16 cellular contexts compared by ENCODE assay signal in genomic region chr11:80473562-80473961, GRCh38.
DNase-seq lines count a peak whose midpoint lies in the region; ATAC-seq lines count a peak whose summit lies in the region.
"Had no signal": no experiment of that assay in that cellular context is flagged by ENCODE, and none has a peak within 500 bp of the region (broad histone marks: within the 10 kb centered on the region; RNA-seq: fewer than 3 reads in every experiment).

No MANE protein-coding gene starts in this region.

- H3K4me1 Mint-ChIP-seq in CD4-positive, alpha-beta memory T cell = peaks cover 0 to 1% (median 0%) of the 10 kb centered on the region in 4 donors
- no peaks in the 10 kb centered on the region for H3K4me1 Mint-ChIP-seq in T-cell

- no peaks in the 10 kb centered on the region for H3K27me3 ChIP-seq in CD4-positive, alpha-beta memory T cell (ENCODE audit: insufficient read depth, low read length)
- H3K27me3 ChIP-seq: adrenal gland, SJSA1 had no signal

- H3K9me3 ChIP-seq in CD4-positive, alpha-beta memory T cell (ENCODE audit: control insufficient read depth in 1 of 2, low read length in 2 of 2) = no peaks in the 10 kb centered on the region
- H3K9me3 ChIP-seq: adrenal gland, SJSA1 had no signal

- peak; percentile 35 for DNase-seq in NOMO-1 treated with DMSO at 0.1 percent for 48 hours (lab: John Stamatoyannopoulos, UW; ENCODE audit: unreplicated experiment)
- no peak for DNase-seq in CD4-positive, alpha-beta memory T cell
- DNase-seq in head of caudate nucleus = no peak
- DNase-seq in T-cell = no peak
- no peak for DNase-seq in activated naive CD4-positive, alpha-beta T cell (lab: John Stamatoyannopoulos, UW)
- DNase-seq: activated CD8-positive, alpha-beta memory T cell treated with anti-CD3 and anti-CD28 coated beads, Interleukin-2, amount 50 U/mL, for 48 hours; adrenal gland; DMS153; NCI-H1694; NCI-H82; posterior cingulate gyrus had no signal

- no peaks in the 10 kb centered on the region for H3K36me3 ChIP-seq in CD4-positive, alpha-beta memory T cell (ENCODE audit: insufficient read depth, low read length)
- H3K36me3 ChIP-seq: adrenal gland, SJSA1 had no signal

- H3K36me3 Mint-ChIP-seq in CD4-positive, alpha-beta memory T cell = no peaks in the 10 kb centered on the region
- no peaks in the 10 kb centered on the region for H3K36me3 Mint-ChIP-seq in T-cell

- H3K27ac Mint-ChIP-seq in CD4-positive, alpha-beta memory T cell = no peak overlapping the region
- no peak overlapping the region for H3K27ac Mint-ChIP-seq in T-cell

- POLR2A ChIA-PET in CD4-positive, alpha-beta memory T cell (lab: Charles Lee; ENCODE audit: partially characterized antibody) = no interaction called here
- POLR2A ChIA-PET in T-cell (lab: Charles Lee) = no interaction called here

- no peaks in the 10 kb centered on the region for H3K4me1 ChIP-seq in CD4-positive, alpha-beta memory T cell (ENCODE audit: insufficient read depth, low read length)
- H3K4me1 ChIP-seq: adrenal gland, SJSA1 had no signal

- no peak overlapping the region for H3K4me3 ChIP-seq in CD4-positive, alpha-beta memory T cell (ENCODE audit: low read length in 2 of 2)
- H3K4me3 ChIP-seq: adrenal gland, SJSA1 had no signal

- intact Hi-C loops in CD4-positive, alpha-beta memory T cell (cut with micrococcal nuclease) = no loop called here
- intact Hi-C loops in head of caudate nucleus (cut with DNase I) = no loop called here

- no peaks in the 10 kb centered on the region for H3K27me3 Mint-ChIP-seq in CD4-positive, alpha-beta memory T cell
- H3K27me3 Mint-ChIP-seq in T-cell = no peaks in the 10 kb centered on the region

- peaks cover 0 to 13% (median 3%) of the 10 kb centered on the region in 8 donors for H3K9me3 Mint-ChIP-seq in CD4-positive, alpha-beta memory T cell
- H3K9me3 Mint-ChIP-seq in T-cell = peaks cover 12 to 22% (median 13%) of the 10 kb centered on the region in 3 donors

- ATAC-seq in GM18502 (IDR thresholded peaks at IDR 0.05; ENCODE audit: poor library complexity, unreplicated experiment) = peak; percentile 86
- peak; percentile 84 for ATAC-seq in GM21423 (IDR thresholded peaks at IDR 0.05; ENCODE audit: unreplicated experiment)
- ATAC-seq in HG03135 (IDR thresholded peaks at IDR 0.05; ENCODE audit: unreplicated experiment) = peak; percentile 73
- no peak for ATAC-seq in T-cell (replicated peaks in 1 of 4)

- CTCF ChIA-PET in CD4-positive, alpha-beta memory T cell (lab: Charles Lee; ENCODE audit: partially characterized antibody) = no interaction called here
- CTCF ChIA-PET in T-cell (lab: Charles Lee) = no interaction called here

- H3K4me3 Mint-ChIP-seq in CD4-positive, alpha-beta memory T cell = no peak overlapping the region
- no peak overlapping the region for H3K4me3 Mint-ChIP-seq in T-cell

- H3K27ac ChIP-seq in CD4-positive, alpha-beta memory T cell (ENCODE audit: low read depth, low read length) = no peak overlapping the region
- H3K27ac ChIP-seq: adrenal gland, SJSA1, VCaP had no signal

Comparison
In these comparisons a context has a peak if more than half of its experiments do, and no peak if none do; other contexts are left out.
1. ATAC-seq: peak in GM18502 (single experiment), GM21423 (single experiment) and HG03135 (single experiment); none in T-cell (0 of 4).